ENCODE assay signal across 8 cellular contexts in the genomic region with DNA sequence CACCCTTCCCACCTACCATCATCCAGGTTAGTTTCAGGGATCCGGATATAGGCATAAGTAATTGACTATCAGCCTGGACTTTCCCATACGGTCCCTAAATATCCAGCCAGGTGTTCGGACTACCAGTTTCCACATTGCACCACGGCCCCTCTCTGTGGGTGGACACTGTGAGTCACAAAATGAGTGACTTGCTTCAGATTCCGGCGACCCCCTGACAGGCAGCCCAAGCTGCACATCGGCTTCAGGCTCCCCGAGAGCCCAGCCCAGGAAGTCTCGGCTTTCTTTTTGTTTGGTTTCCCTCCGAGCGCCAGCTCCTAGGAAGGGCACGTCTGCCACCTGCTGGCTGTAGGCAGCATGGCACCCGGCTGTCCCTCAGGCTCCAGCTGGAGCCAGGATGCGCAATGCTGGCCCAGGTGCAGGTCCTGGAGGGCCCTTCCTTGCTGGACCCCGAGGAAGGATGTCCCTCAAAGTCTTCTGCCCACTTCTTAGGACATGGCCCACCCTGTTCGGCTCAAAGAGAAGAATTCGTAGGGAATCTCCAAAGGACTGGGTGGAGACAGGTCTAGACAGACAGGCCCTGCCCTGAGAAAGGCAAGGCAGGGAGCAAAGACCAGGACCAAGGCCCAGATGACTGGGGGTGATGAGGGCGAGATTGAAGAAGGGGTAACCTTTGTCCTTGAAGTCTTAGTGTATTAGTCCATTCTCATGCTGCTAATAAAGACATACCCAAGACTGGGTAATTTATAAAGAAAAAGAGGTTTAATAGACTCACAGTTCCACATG. TPM values are rescaled to one million over a fixed set of nuclear protein-coding genes. Genes with fewer than 3 reads are reported as not detected.
DNase-seq lines count a peak whose midpoint lies in the region; ATAC-seq and TF ChIP-seq lines count a peak whose summit lies in the region.

No MANE protein-coding gene starts in this region.

- H3K9me3 Mint-ChIP-seq in activated naive CD8-positive, alpha-beta T cell treated with anti-CD3 and anti-CD28 coated beads for 36 hours: no peaks in the 10 kb centered on the region
- no peaks in the 10 kb centered on the region for H3K9me3 Mint-ChIP-seq in type B pancreatic cell

- H3K27me3 ChIP-seq in Karpas-422 (ENCODE audit: low read length): no peaks in the 10 kb centered on the region
- H3K27me3 ChIP-seq in cardiac muscle cell: peaks cover 8% of the 10 kb centered on the region

- H3K79me2 ChIP-seq in Karpas-422 (ENCODE audit: low read length): no peaks in the 10 kb centered on the region

- ATAC-seq in GM21786 (IDR thresholded peaks at IDR 0.05; ENCODE audit: unreplicated experiment): peak; percentile 92

- H3K4me3 Mint-ChIP-seq in activated naive CD8-positive, alpha-beta T cell treated with anti-CD3 and anti-CD28 coated beads for 36 hours: peak overlapping the region; percentile 63
- H3K4me3 Mint-ChIP-seq in type B pancreatic cell: peak overlapping the region; percentile 84

- intact Hi-C loops in posterior vena cava (cut with DNase I): no loop called here

- H3K27ac Mint-ChIP-seq in activated naive CD8-positive, alpha-beta T cell treated with anti-CD3 and anti-CD28 coated beads for 36 hours: no peak overlapping the region
- H3K27ac Mint-ChIP-seq in type B pancreatic cell: peak overlapping the region; percentile 17

- peak overlapping the region; percentile 39; the same call in 1 of the 2 replicates for H2AFZ ChIP-seq in Karpas-422 (ENCODE audit: low read length)

- H3K9me2 ChIP-seq in Karpas-422 (replicated peaks; ENCODE audit: insufficient read depth, low read length): no peaks in the 10 kb centered on the region

- DNase-seq in EH (ENCODE audit: low read depth) (peak; percentile 68), Karpas-422 (peak; percentile 90), SKM-1 (lab: John Stamatoyannopoulos, UW; ENCODE audit: unreplicated experiment) (peak; percentile 32), cardiac muscle cell (ENCODE audit: low read depth in 1 of 2, low spot score in 1 of 2) (peak; percentile 76 to 83), posterior vena cava (ENCODE audit: low spot score) (peak; percentile 94), type B pancreatic cell (ENCODE audit: extremely low spot score, unreplicated experiment) (peak; percentile 85)
- DNase-seq in activated naive CD8-positive, alpha-beta T cell treated with anti-CD3 and anti-CD28 coated beads for 36 hours: peak; percentile 69

- H3K36me3 Mint-ChIP-seq in activated naive CD8-positive, alpha-beta T cell treated with anti-CD3 and anti-CD28 coated beads for 36 hours: no peaks in the 10 kb centered on the region
- H3K36me3 Mint-ChIP-seq in type B pancreatic cell: no peaks in the 10 kb centered on the region

- H3K4me3 ChIP-seq in Karpas-422 (ENCODE audit: low read length): no peak overlapping the region; the same call in 1 of the 2 replicates
- no peak overlapping the region for H3K4me3 ChIP-seq in cardiac muscle cell

- H3K4me1 Mint-ChIP-seq in activated naive CD8-positive, alpha-beta T cell treated with anti-CD3 and anti-CD28 coated beads for 36 hours: peaks cover 2% of the 10 kb centered on the region
- H3K4me1 Mint-ChIP-seq in type B pancreatic cell (ENCODE audit: unreplicated experiment): peaks cover 20% of the 10 kb centered on the region

- peaks cover 17% of the 10 kb centered on the region for H3K27me3 Mint-ChIP-seq in activated naive CD8-positive, alpha-beta T cell treated with anti-CD3 and anti-CD28 coated beads for 36 hours
- H3K27me3 Mint-ChIP-seq in type B pancreatic cell: peaks cover 43% of the 10 kb centered on the region

- H3K9ac ChIP-seq in Karpas-422 (ENCODE audit: low read length): no peak overlapping the region

- H3K4me2 ChIP-seq in Karpas-422 (ENCODE audit: low read depth, low read length, poor library complexity, severe bottlenecking): peak overlapping the region; percentile 55

- H3K27ac ChIP-seq in Karpas-422 (ENCODE audit: low read length): no peak overlapping the region
- no peak overlapping the region for H3K27ac ChIP-seq in cardiac muscle cell

- H3K36me3 ChIP-seq in Karpas-422 (ENCODE audit: insufficient read depth, low read length) (no peaks in the 10 kb centered on the region), cardiac muscle cell (no peaks in the 10 kb centered on the region)

- no peaks in the 10 kb centered on the region for H4K20me1 ChIP-seq in Karpas-422 (ENCODE audit: insufficient read depth, low read depth, low read length)

- TF ChIP-seq CTCF in cardiac muscle cell (IDR thresholded peaks at IDR 0.05; ENCODE audit: low read depth, low read length) (peak; percentile 98), type B pancreatic cell (conservative IDR thresholded peaks at IDR 0.05) (peak; percentile 98)

- H3K9me3 ChIP-seq in Karpas-422 (ENCODE audit: low read length): no peaks in the 10 kb centered on the region
- H3K9me3 ChIP-seq in cardiac muscle cell (ENCODE audit: low read depth): no peaks in the 10 kb centered on the region

- H3K4me1 ChIP-seq in Karpas-422 (ENCODE audit: low read length): peaks cover 3% of the 10 kb centered on the region; the same call in 1 of the 2 replicates
- H3K4me1 ChIP-seq in cardiac muscle cell (ENCODE audit: low read depth): no peaks in the 10 kb centered on the region

RNA-seq across cellular contexts. Expression of gene HABP2, which starts 10.6 kb away (rescaled TPM):
- not detected in 2 replicates for total RNA-seq in Karpas-422 (2014; rRNA removed; shearing (Covaris generic); ENCODE audit: low replicate concordance)
- total RNA-seq in activated naive CD8-positive, alpha-beta T cell treated with anti-CD3 and anti-CD28 coated beads for 36 hours: not detected
- total RNA-seq in cardiac muscle cell (not detected in 2 replicates), posterior vena cava (not detected), type B pancreatic cell (ENCODE audit: low replicate concordance) (7.5 and 20.5 TPM in 2 replicates)
- polyA plus RNA-seq in cardiac muscle cell: 0.06 TPM in 1 of 2 replicates, not detected in the other

Comparison
In these comparisons a context has a peak if more than half of its experiments do, and no peak if none do; other contexts are left out.
1. DNase-seq: peak in every context shown above with its lines; median percentile 94 in posterior vena cava; 90 in Karpas-422; 85 in type B pancreatic cell; 80 in cardiac muscle cell; 69 in activated naive CD8-positive, alpha-beta T cell treated with anti-CD3 and anti-CD28 coated beads for 36 hours; 68 in EH; 32 in SKM-1.